8 cellular contexts compared by ENCODE assay signal in genomic region chr1:206469933-206470691, GRCh38.
DNase-seq lines count a peak whose midpoint lies in the region; ATAC-seq lines count a peak whose summit lies in the region.

TSS of gene IKBKE (plus strand) at chr1:206470476. CDS start at chr1:206473228, 2,752 bp downstream.

- DNase-seq in DMS153 (lab: John Stamatoyannopoulos, UW) = peak; percentile 67
- DNase-seq in SK-N-MC (ENCODE audit: low read depth, low spot score) = no peak
- peak in 36 of 58 donors; percentile 14 to 64 (median 36) for DNase-seq in anterior cingulate cortex (lab: John Stamatoyannopoulos, UW)
- peak; percentile 89 for DNase-seq in hepatic stellate cell (ENCODE audit: low spot score)
- no peak for DNase-seq in NCI-H345 (lab: John Stamatoyannopoulos, UW)

- H3K9me3 ChIP-seq in SK-N-MC (ENCODE audit: low read depth, low read length) = no peaks in the 10 kb centered on the region

- H3K27ac ChIP-seq in SK-N-MC = no peak within 1 kb of the TSS
- H3K27ac ChIP-seq in rectal smooth muscle tissue (ENCODE audit: low read depth, low read length) = no peak within 1 kb of the TSS

- H3K4me3 ChIP-seq in SK-N-MC = peak within 1 kb of the TSS; percentile 59
- peak within 1 kb of the TSS; percentile 84 for H3K4me3 ChIP-seq in rectal smooth muscle tissue (ENCODE audit: low read length)

- H3K36me3 ChIP-seq in SK-N-MC (ENCODE audit: insufficient read depth, low read length) (no peaks in the 10 kb centered on the region), rectal smooth muscle tissue (ENCODE audit: control insufficient read depth, insufficient read depth, low read length) (no peaks in the 10 kb centered on the region)

- H3K9ac ChIP-seq in SK-N-MC (ENCODE audit: insufficient read length) (no peak within 1 kb of the TSS), rectal smooth muscle tissue (ENCODE audit: low read length) (peak within 1 kb of the TSS; percentile 29)

- peak; percentile 55 for ATAC-seq in GM19351 (IDR thresholded peaks at IDR 0.05; ENCODE audit: unreplicated experiment)
- peak; percentile 63 for ATAC-seq in HG03521 (IDR thresholded peaks at IDR 0.05; ENCODE audit: unreplicated experiment)

- H3K4me1 ChIP-seq in rectal smooth muscle tissue (ENCODE audit: control insufficient read depth, insufficient read depth, low read length) = no peaks in the 10 kb centered on the region

- peaks cover 2% of the 10 kb centered on the region for H3K27me3 ChIP-seq in rectal smooth muscle tissue (ENCODE audit: control insufficient read depth, insufficient read depth, low read length)

Comparison
In these comparisons a context has a peak if more than half of its experiments do, and no peak if none do; other contexts are left out.
1. DNase-seq: peak in DMS153 (single experiment), anterior cingulate cortex (36 of 58) and hepatic stellate cell (single experiment); none in SK-N-MC (single experiment) and NCI-H345 (single experiment).